In genomic region chr14:79630561-79630960, GRCh38 we compare ENCODE assay signal across 24 cellular contexts.
"Had no signal": no experiment of that assay in that cellular context is flagged by ENCODE, and none has a peak within 500 bp of the region (broad histone marks: within the 10 kb centered on the region; RNA-seq: fewer than 3 reads in every experiment).

No MANE protein-coding gene starts in this region.

- DNase-seq: activated CD4-positive, alpha-beta memory T cell treated with anti-CD3 and anti-CD28 coated beads, Interleukin-2, amount 10 ng/mL, durations not matched to agents 7 days and 5 days; activated CD4-positive, alpha-beta T cell treated with anti-CD3 and anti-CD28 coated beads for 4 hours; activated CD4-positive, alpha-beta T cell treated with anti-CD3 and anti-CD28 coated beads, Interleukin-2, amount 10 ng/mL, durations not matched to agents 7 days and 5 days; activated CD4-positive, alpha-beta T cell treated with anti-CD3 and anti-CD28 coated beads, Interleukin-2, amount 50 U/mL, for 4 hours; activated CD4-positive, CD25-positive, alpha-beta regulatory T cell; activated CD4-positive, CD25-positive, alpha-beta regulatory T cell treated with anti-CD3 and anti-CD28 coated beads, Interleukin-2, amount 50 U/mL, for 72 hours; activated CD8-positive, alpha-beta memory T cell treated with anti-CD3 and anti-CD28 coated beads, Interleukin-2, amount 50 U/mL, for 48 hours; activated effector memory CD4-positive, alpha-beta T cell treated with Interleukin-2 at 50 U/mL for 16 hours; activated gamma-delta T cell treated with Interleukin-2 at 50 U/mL for 16 hours; activated naive CD4-positive, alpha-beta T cell treated with anti-CD3 and anti-CD28 coated beads, Interleukin-2, amount 50 U/mL, for 16 hours; activated naive CD4-positive, alpha-beta T cell treated with Interleukin-2 at 50 U/mL for 16 hours; activated T-cell treated with anti-CD3 and anti-CD28 coated beads for 4 hours; activated T-cell treated with anti-CD3 and anti-CD28 coated beads, Interleukin-2, amount 50 U/mL, for 24 hours; activated T-cell treated with anti-CD3 and anti-CD28 coated beads, Interleukin-2, amount 50 U/mL, for 72 hours; amniotic stem cell; brain microvascular endothelial cell; effector CD8-positive, alpha-beta T cell; esophagus squamous epithelium; foreskin melanocyte; T-helper 2 cell had no signal

- H3K4me3 ChIP-seq: esophagus squamous epithelium, gastroesophageal sphincter had no signal

- H3K27ac ChIP-seq: brain microvascular endothelial cell, epithelial cell of prostate, esophagus squamous epithelium, gastroesophageal sphincter had no signal

- H3K27me3 ChIP-seq: brain microvascular endothelial cell, esophagus squamous epithelium, gastroesophageal sphincter had no signal

- H3K36me3 ChIP-seq: brain microvascular endothelial cell, esophagus squamous epithelium, gastroesophageal sphincter had no signal

- ATAC-seq: activated T-cell treated with anti-CD3 and anti-CD28 coated beads, Interleukin-2, amount 50 U/mL, for 72 hours; gastroesophageal sphincter had no signal

- H3K27ac Mint-ChIP-seq: activated CD4-positive, alpha-beta memory T cell treated with anti-CD3 and anti-CD28 coated beads, Interleukin-2, amount 10 ng/mL, durations not matched to agents 7 days and 5 days; activated CD4-positive, alpha-beta T cell treated with anti-CD3 and anti-CD28 coated beads, Interleukin-2, amount 10 ng/mL, durations not matched to agents 7 days and 5 days; activated naive CD8-positive, alpha-beta T cell; activated T-cell treated with anti-CD3 and anti-CD28 coated beads, Interleukin-2, amount 50 U/mL, for 24 hours; activated T-cell treated with anti-CD3 and anti-CD28 coated beads, Interleukin-2, amount 50 U/mL, for 72 hours had no signal

- H3K4me1 Mint-ChIP-seq: activated CD4-positive, alpha-beta memory T cell treated with anti-CD3 and anti-CD28 coated beads, Interleukin-2, amount 10 ng/mL, durations not matched to agents 7 days and 5 days; activated CD4-positive, alpha-beta T cell treated with anti-CD3 and anti-CD28 coated beads, Interleukin-2, amount 10 ng/mL, durations not matched to agents 7 days and 5 days; central memory CD8-positive, alpha-beta T cell had no signal

- H3K4me3 Mint-ChIP-seq: activated CD4-positive, alpha-beta memory T cell treated with anti-CD3 and anti-CD28 coated beads, Interleukin-2, amount 10 ng/mL, durations not matched to agents 7 days and 5 days; activated CD4-positive, alpha-beta T cell treated with anti-CD3 and anti-CD28 coated beads, Interleukin-2, amount 10 ng/mL, durations not matched to agents 7 days and 5 days; activated naive CD8-positive, alpha-beta T cell; activated T-cell treated with anti-CD3 and anti-CD28 coated beads, Interleukin-2, amount 50 U/mL, for 24 hours; activated T-cell treated with anti-CD3 and anti-CD28 coated beads, Interleukin-2, amount 50 U/mL, for 72 hours; central memory CD8-positive, alpha-beta T cell had no signal

- H3K36me3 Mint-ChIP-seq: activated naive CD8-positive, alpha-beta T cell had no signal

- H3K9me3 ChIP-seq: gastroesophageal sphincter had no signal

- H3K4me1 ChIP-seq: esophagus squamous epithelium had no signal

- H3K27me3 Mint-ChIP-seq: activated CD4-positive, alpha-beta memory T cell treated with anti-CD3 and anti-CD28 coated beads, Interleukin-2, amount 10 ng/mL, durations not matched to agents 7 days and 5 days; activated CD4-positive, alpha-beta T cell treated with anti-CD3 and anti-CD28 coated beads, Interleukin-2, amount 10 ng/mL, durations not matched to agents 7 days and 5 days; activated naive CD8-positive, alpha-beta T cell; activated T-cell treated with anti-CD3 and anti-CD28 coated beads, Interleukin-2, amount 50 U/mL, for 24 hours; central memory CD8-positive, alpha-beta T cell had no signal
